Comparison of ENCODE assay signal across 18 cellular contexts in the genomic region with DNA sequence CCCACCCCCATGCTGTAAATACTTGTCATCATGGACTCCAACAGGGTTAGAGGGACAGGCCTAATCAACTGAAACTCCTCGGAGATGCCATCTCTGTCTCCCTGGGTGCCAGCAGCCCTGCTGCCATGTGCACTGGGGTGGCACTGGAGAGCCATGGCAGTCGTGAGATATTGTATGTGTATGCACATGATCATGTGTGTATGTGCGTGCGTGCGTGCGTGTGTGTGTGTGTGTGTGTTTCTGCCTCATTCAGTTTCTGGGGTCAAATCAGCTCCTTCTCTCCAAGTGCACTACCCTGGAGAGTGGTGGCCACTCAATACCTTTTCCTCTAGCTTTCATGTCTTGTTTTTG. TPM values are rescaled to one million over a fixed set of nuclear protein-coding genes. Genes with fewer than 3 reads are reported as not detected.
"Had no signal": no experiment of that assay in that cellular context is flagged by ENCODE, and none has a peak within 500 bp of the region (broad histone marks: within the 10 kb centered on the region; RNA-seq: fewer than 3 reads in every experiment).

No MANE protein-coding gene starts in this region.

- H3K27ac Mint-ChIP-seq: activated CD4-positive, alpha-beta memory T cell treated with anti-CD3 and anti-CD28 coated beads, Interleukin-2, amount 10 ng/mL, durations not matched to agents 7 days and 5 days; activated CD4-positive, alpha-beta T cell treated with anti-CD3 and anti-CD28 coated beads for 36 hours; activated CD8-positive, alpha-beta memory T cell treated with anti-CD3 and anti-CD28 coated beads, Interleukin-2, amount 10 ng/mL, durations not matched to agents 7 days and 5 days; nephron progenitor cell had no signal

- H3K9me3 ChIP-seq: body of pancreas, colonic mucosa, left lung, sigmoid colon, upper lobe of right lung had no signal

- H3K4me1 ChIP-seq: colonic mucosa had no signal

- ATAC-seq: activated CD8-positive, alpha-beta memory T cell treated with anti-CD3 and anti-CD28 coated beads, Interleukin-2, amount 10 ng/mL, durations not matched to agents 7 days and 5 days; T-helper 17 cell had no signal

- FAIRE-seq: endometrium, frontal cortex had no signal

- H3K27me3 ChIP-seq: body of pancreas, colonic mucosa, left lung, upper lobe of right lung had no signal

- H3K36me3 ChIP-seq: colonic mucosa, upper lobe of right lung had no signal

- H3K27ac ChIP-seq: body of pancreas, colonic mucosa, left lung, sigmoid colon, upper lobe of right lung had no signal

- H3K4me3 ChIP-seq: body of pancreas, colonic mucosa, left lung, sigmoid colon, upper lobe of right lung had no signal

- DNase-seq: activated naive CD4-positive, alpha-beta T cell; nephron progenitor cell; nucleus accumbens; sigmoid colon; stimulated activated naive CD4-positive, alpha-beta T cell had no signal

- H3K9me3 Mint-ChIP-seq: activated CD4-positive, alpha-beta memory T cell treated with anti-CD3 and anti-CD28 coated beads, Interleukin-2, amount 10 ng/mL, durations not matched to agents 7 days and 5 days; central memory CD8-positive, alpha-beta T cell; nephron progenitor cell had no signal

- H3K4me3 Mint-ChIP-seq: activated CD4-positive, alpha-beta memory T cell treated with anti-CD3 and anti-CD28 coated beads, Interleukin-2, amount 10 ng/mL, durations not matched to agents 7 days and 5 days; nephron progenitor cell had no signal

- H3K27me3 Mint-ChIP-seq: activated CD4-positive, alpha-beta memory T cell treated with anti-CD3 and anti-CD28 coated beads, Interleukin-2, amount 10 ng/mL, durations not matched to agents 7 days and 5 days; activated CD4-positive, alpha-beta T cell treated with anti-CD3 and anti-CD28 coated beads for 36 hours; activated CD8-positive, alpha-beta memory T cell treated with anti-CD3 and anti-CD28 coated beads, Interleukin-2, amount 10 ng/mL, durations not matched to agents 7 days and 5 days; central memory CD8-positive, alpha-beta T cell; T-helper 17 cell had no signal

RNA-seq across cellular contexts. Expression of a gene that starts 48.6 kb away (rescaled TPM):
- total RNA-seq: frontal cortex, kidney epithelial cell had no signal
- polyA plus RNA-seq: mammary epithelial cell had no signal
